In genomic region chr9:72458153-72458552, GRCh38 we compare ENCODE assay signal across 2 cellular contexts.
A peak's percentile ranks its signal among the peaks of the same experiment; 100 is the strongest.
TF ChIP-seq lines count a peak whose summit lies in the region.

No MANE protein-coding gene starts in this region.

TF ChIP-seq in liver, 16 proteins besides CTCF, POLR2A, EP300 and RAD21:
- TF ChIP-seq ZBTB33 (IDR thresholded peaks at IDR 0.05) (no peak), HNF4G (IDR thresholded peaks at IDR 0.05) (no peak), MAX (IDR thresholded peaks at IDR 0.05) (no peak), GABPA (IDR thresholded peaks at IDR 0.05 in 1 of 2, conservative IDR thresholded peaks at IDR 0.05 in 1 of 2) (no peak), YY1 (IDR thresholded peaks at IDR 0.05) (peak; percentile 19)

TF ChIP-seq in HepG2, 621 proteins besides CTCF, POLR2A, EP300 and RAD21 (continued from another document):
- TF ChIP-seq UBTF (CRISPR knock-in tag; IDR thresholded peaks at IDR 0.05) (no peak), PLRG1 (conservative IDR thresholded peaks at IDR 0.05) (no peak), ZNF44 (CRISPR knock-in tag; IDR thresholded peaks at IDR 0.05) (no peak), DNMT3B (CRISPR knock-in tag; conservative IDR thresholded peaks at IDR 0.05) (no peak), TSC22D2 (CRISPR knock-in tag; IDR thresholded peaks at IDR 0.05; ENCODE audit: borderline replicate concordance) (no peak), PRDM4 (CRISPR knock-in tag; IDR thresholded peaks at IDR 0.05; ENCODE audit: borderline replicate concordance) (no peak), ZNF30 (CRISPR knock-in tag; IDR thresholded peaks at IDR 0.05) (no peak), ZFAT (CRISPR knock-in tag; conservative IDR thresholded peaks at IDR 0.05) (no peak), ZBTB10 (CRISPR knock-in tag; IDR thresholded peaks at IDR 0.05; ENCODE audit: borderline replicate concordance) (no peak)
TF ChIP-seq in HepG2: peak in this region for 0.
